ENCODE assay signal across 8 cellular contexts in genomic region chr2:20381457-20381856, GRCh38. TPM values are rescaled to one million over a fixed set of nuclear protein-coding genes. Genes with fewer than 3 reads are reported as not detected.
DNase-seq lines count a peak whose midpoint lies in the region; ATAC-seq lines count a peak whose summit lies in the region.

No MANE protein-coding gene starts in this region.

- no peak for ATAC-seq in HG02763 (IDR thresholded peaks at IDR 0.05; ENCODE audit: unreplicated experiment)

- DNase-seq in Daoy (ENCODE audit: low read depth), result peak; percentile 35
- DNase-seq in NCI-H2196 treated with DMSO at 0.1 percent for 48 hours (lab: John Stamatoyannopoulos, UW; ENCODE audit: unreplicated experiment), result peak; percentile 15
- peak; percentile 17 to 53 for DNase-seq in dermis microvascular lymphatic vessel endothelial cell (ENCODE audit: low read depth in 2 of 2)
- peak; percentile 87 for DNase-seq in midbrain (lab: John Stamatoyannopoulos, UW)
- no peak for DNase-seq in stimulated activated CD4-positive, alpha-beta T cell treated with anti-CD3 and anti-CD28 coated beads, Interleukin-4, amount 100 ng/mL, for 4 hours
- DNase-seq in middle frontal gyrus (ENCODE audit: extremely low spot score, low spot score), result no peak
- no peak for DNase-seq in activated naive CD4-positive, alpha-beta T cell treated with Interleukin-2 at 50 U/mL for 16 hours

RNA-seq across cellular contexts. Expression of gene PUM2, which starts 30.8 kb away (rescaled TPM):
- 25.7 and 50.5 TPM in 2 replicates for total RNA-seq in Daoy (2014; rRNA removed; shearing (Covaris generic))
- 33.6 and 58.5 TPM in 2 replicates for total RNA-seq in dermis microvascular lymphatic vessel endothelial cell

Comparison
In these comparisons a context has a peak if more than half of its experiments do, and no peak if none do; other contexts are left out.
1. DNase-seq: peak in Daoy (single experiment), NCI-H2196 treated with DMSO at 0.1 percent for 48 hours (single experiment), dermis microvascular lymphatic vessel endothelial cell (2 of 2) and midbrain (single experiment); none in stimulated activated CD4-positive, alpha-beta T cell treated with anti-CD3 and anti-CD28 coated beads, Interleukin-4, amount 100 ng/mL, for 4 hours (0 of 2), middle frontal gyrus (single experiment) and activated naive CD4-positive, alpha-beta T cell treated with Interleukin-2 at 50 U/mL for 16 hours (single experiment).